Comparison of ENCODE assay signal across 21 cellular contexts in the genomic region with DNA sequence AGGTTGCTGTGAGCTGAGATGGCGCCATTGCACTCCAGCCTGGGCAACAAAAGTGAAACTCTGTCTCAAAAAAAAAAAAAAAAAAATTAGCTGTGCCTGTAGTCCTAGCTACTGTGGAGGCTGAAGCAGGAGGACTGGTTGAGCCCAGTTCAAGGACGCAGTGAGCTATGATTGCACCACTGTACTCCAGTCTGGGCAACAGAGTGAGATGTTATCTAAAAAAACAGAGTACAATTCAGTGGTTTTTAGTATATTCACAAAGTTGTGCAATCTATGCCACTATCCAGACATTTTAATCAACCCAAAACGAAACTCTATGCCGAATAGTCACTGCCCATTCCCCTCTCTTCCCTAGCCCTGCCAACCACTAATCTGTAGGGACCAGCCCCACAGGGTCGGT. TPM values are rescaled to one million over a fixed set of nuclear protein-coding genes. Genes with fewer than 3 reads are reported as not detected.
DNase-seq lines count a peak whose midpoint lies in the region; ATAC-seq and TF ChIP-seq lines count a peak whose summit lies in the region.
"Had no signal": no experiment of that assay in that cellular context is flagged by ENCODE, and none has a peak within 500 bp of the region (broad histone marks: within the 10 kb centered on the region; RNA-seq: fewer than 3 reads in every experiment).

No MANE protein-coding gene starts in this region.

- H3K36me3 ChIP-seq in Loucy (ENCODE audit: insufficient read depth, low read length) (no peaks in the 10 kb centered on the region), PC-3 (ENCODE audit: low read depth, low read length) (no peaks in the 10 kb centered on the region)
- H3K36me3 ChIP-seq: pancreas, suprapubic skin had no signal

- peaks cover 11% of the 10 kb centered on the region for H3K4me1 Mint-ChIP-seq in CD14-positive monocyte
- H3K4me1 Mint-ChIP-seq in memory B cell = peaks cover 10% of the 10 kb centered on the region

- H3K36me3 Mint-ChIP-seq in CD14-positive monocyte = no peaks in the 10 kb centered on the region
- no peaks in the 10 kb centered on the region for H3K36me3 Mint-ChIP-seq in memory B cell

- TF ChIP-seq CTCF in CD14-positive monocyte (IDR thresholded peaks at IDR 0.05) = no peak
- no peak for TF ChIP-seq CTCF in Loucy (conservative IDR thresholded peaks at IDR 0.05; ENCODE audit: low read length)
- no peak for TF ChIP-seq CTCF in PC-3 (conservative IDR thresholded peaks at IDR 0.05; ENCODE audit: low read depth, low read length)

- H3K27me3 Mint-ChIP-seq in CD14-positive monocyte (ENCODE audit: low read depth in 3 of 3) (peaks cover 1 to 4% (median 2%) of the 10 kb centered on the region in 3 donors), memory B cell (no peaks in the 10 kb centered on the region)
- H3K27me3 Mint-ChIP-seq: activated T-cell treated with anti-CD3 and anti-CD28 coated beads, Interleukin-2, amount 50 U/mL, for 24 hours had no signal

- H3K9me3 ChIP-seq in Loucy (ENCODE audit: insufficient read depth, low read depth, low read length) (no peaks in the 10 kb centered on the region), PC-3 (ENCODE audit: low read length) (no peaks in the 10 kb centered on the region)
- H3K9me3 ChIP-seq: pancreas, SK-N-SH, suprapubic skin had no signal

- H4K20me1 ChIP-seq in Loucy (ENCODE audit: insufficient read depth, low read length, poor library complexity, severe bottlenecking) = no peaks in the 10 kb centered on the region
- no peaks in the 10 kb centered on the region for H4K20me1 ChIP-seq in PC-3 (ENCODE audit: low read length)

- peak overlapping the region; percentile 67 for H3K4me2 ChIP-seq in Loucy (ENCODE audit: low read depth, low read length, poor library complexity, severe bottlenecking)
- H3K4me2 ChIP-seq in PC-3 (ENCODE audit: low read length) = no peak overlapping the region
- H3K4me2 ChIP-seq: SK-N-SH had no signal

- DNase-seq in CD14-positive monocyte (ENCODE audit: low spot score) (no peak), amniotic epithelial cell (ENCODE audit: low read depth) (peak; percentile 83), memory B cell (ENCODE audit: low spot score in 2 of 2) (no peak), PC-3 (no peak), foreskin melanocyte (no peak)
- DNase-seq: activated naive CD4-positive, alpha-beta T cell treated with anti-CD3 and anti-CD28 coated beads for 36 hours; central memory CD4-positive, alpha-beta T cell; DMS79 treated with DMSO at 0.1 percent for 48 hours; erythroblast; HCEC 1CT; kidney glomerular epithelial cell; mesenchymal stem cell; NCI-H1930; NCI-H345; SK-N-SH; T1000 had no signal

- ATAC-seq in memory B cell (ENCODE audit: low read depth) (no peak), PC-3 (no peak), HG03280 (IDR thresholded peaks at IDR 0.05; ENCODE audit: unreplicated experiment) (no peak)

- no peaks in the 10 kb centered on the region for H3K79me2 ChIP-seq in Loucy (ENCODE audit: insufficient read depth, low read length)
- H3K79me2 ChIP-seq in PC-3 (ENCODE audit: low read length) = no peaks in the 10 kb centered on the region

- H2AFZ ChIP-seq in Loucy (ENCODE audit: low read length) (peak overlapping the region; percentile 67; the same call in 1 of the 2 replicates), PC-3 (ENCODE audit: low read length) (no peak overlapping the region)

- no TSS peak for BruUV-seq in PC-3 (replicated peaks; lab: Mats Ljungman, UMichigan)

- H3K9me3 Mint-ChIP-seq in CD14-positive monocyte (peaks cover 0 to 2% (median 0%) of the 10 kb centered on the region in 7 donors), memory B cell (no peaks in the 10 kb centered on the region)
- H3K9me3 Mint-ChIP-seq: activated naive CD4-positive, alpha-beta T cell treated with anti-CD3 and anti-CD28 coated beads for 36 hours; activated T-cell treated with anti-CD3 and anti-CD28 coated beads, Interleukin-2, amount 50 U/mL, for 24 hours had no signal

- H3F3A ChIP-seq in Loucy (ENCODE audit: low read depth) (no peaks in the 10 kb centered on the region), PC-3 (ENCODE audit: low read length, unreplicated experiment) (no peaks in the 10 kb centered on the region)

- intact Hi-C loops in CD14-positive monocyte (cut with micrococcal nuclease) (no loop called here), PC-3 (cut with micrococcal nuclease) (no loop called here)

- H3K27me3 ChIP-seq in Loucy (ENCODE audit: insufficient read depth, low read length, poor library complexity, severe bottlenecking) (no peaks in the 10 kb centered on the region), PC-3 (ENCODE audit: low read length) (no peaks in the 10 kb centered on the region)
- H3K27me3 ChIP-seq: pancreas, suprapubic skin had no signal

- H3K27ac Mint-ChIP-seq in CD14-positive monocyte (peak overlapping the region in 4 of 7 donors; percentile 40 to 82 (median 62)), memory B cell (no peak overlapping the region)
- H3K27ac Mint-ChIP-seq: activated naive CD4-positive, alpha-beta T cell treated with anti-CD3 and anti-CD28 coated beads for 36 hours; activated T-cell treated with anti-CD3 and anti-CD28 coated beads, Interleukin-2, amount 50 U/mL, for 24 hours had no signal

- CTCF ChIA-PET in PC-3 (lab: Charles Lee) = interaction anchor here (0.5 kb wide), 1 partner anchor 30 kb away, joined by 6 read pairs; no protein-coding TSS in a partner anchor

- H3K9me2 ChIP-seq in Loucy (replicated peaks; ENCODE audit: low read depth, low read length) (no peaks in the 10 kb centered on the region), PC-3 (replicated peaks; ENCODE audit: low read length) (no peaks in the 10 kb centered on the region)
- H3K9me2 ChIP-seq: SK-N-SH had no signal

- H3K9ac ChIP-seq in Loucy (ENCODE audit: low read depth, low read length, poor library complexity, severe bottlenecking) (peak overlapping the region; percentile 54), PC-3 (ENCODE audit: low read length) (no peak overlapping the region)
- H3K9ac ChIP-seq: SK-N-SH had no signal

- H3K4me1 ChIP-seq in Loucy (ENCODE audit: insufficient read depth, low read length, poor library complexity, severe bottlenecking) = peaks cover 9% of the 10 kb centered on the region
- H3K4me1 ChIP-seq in PC-3 (ENCODE audit: insufficient read depth, low read length) = no peaks in the 10 kb centered on the region
- H3K4me1 ChIP-seq: pancreas, suprapubic skin had no signal

- H3K27ac ChIP-seq in PC-3 (ENCODE audit: low read length) = no peak overlapping the region
- H3K27ac ChIP-seq: pancreas, suprapubic skin had no signal

- POLR2A ChIA-PET in PC-3 (lab: Charles Lee; ENCODE audit: unreplicated experiment) = interaction anchor here (0.7 kb wide), 1 partner anchor 84 kb away, joined by 12 read pairs; no protein-coding TSS in a partner anchor

- peak overlapping the region; percentile 25 for H3K4me3 ChIP-seq in Loucy (ENCODE audit: low read length, poor library complexity, severe bottlenecking)
- H3K4me3 ChIP-seq in PC-3 (ENCODE audit: low read length) = no peak overlapping the region
- H3K4me3 ChIP-seq: pancreas, suprapubic skin had no signal

- no peak overlapping the region for H3K4me3 Mint-ChIP-seq in CD14-positive monocyte
- peak overlapping the region; percentile 27 for H3K4me3 Mint-ChIP-seq in memory B cell
- H3K4me3 Mint-ChIP-seq: activated naive CD4-positive, alpha-beta T cell treated with anti-CD3 and anti-CD28 coated beads for 36 hours; activated T-cell treated with anti-CD3 and anti-CD28 coated beads, Interleukin-2, amount 50 U/mL, for 24 hours had no signal

RNA-seq across cellular contexts. Expression of a gene that starts 25.1 kb away (rescaled TPM):
- 10 to 100 TPM; 29.2 to 32.0 TPM for polyA plus RNA-seq in CD14-positive monocyte
- total RNA-seq in PC-3 (2014; rRNA removed) = not detected in 2 replicates
- polyA plus RNA-seq: SK-N-SH had no signal

RNA-seq across cellular contexts. Expression of a gene that starts 41.7 kb away (rescaled TPM):
- polyA plus RNA-seq in CD14-positive monocyte = 1 to 10 TPM; 2.1 to 3.9 TPM
- 0.22 and 1.3 TPM in 2 replicates for total RNA-seq in PC-3 (2014; rRNA removed)

RNA-seq across cellular contexts. Expression of a gene that starts 57.4 kb away (rescaled TPM):
- not detected for polyA plus RNA-seq in CD14-positive monocyte
- total RNA-seq in PC-3 (2014; rRNA removed) = not detected in 2 replicates
- total RNA-seq: activated naive CD4-positive, alpha-beta T cell treated with anti-CD3 and anti-CD28 coated beads for 36 hours had no signal
- polyA plus RNA-seq: SK-N-SH had no signal

RNA-seq across cellular contexts. Expression of a gene that starts 57.7 kb away (rescaled TPM):
- 10 to 100 TPM; 46.6 to 71.0 TPM for polyA plus RNA-seq in CD14-positive monocyte
- total RNA-seq in PC-3 (2014; rRNA removed) = not detected in 2 replicates
